19 cellular contexts compared by ENCODE assay signal in genomic region chr5:138873886-138874200, GRCh38. TPM values are rescaled to one million over a fixed set of nuclear protein-coding genes. Genes with fewer than 3 reads are reported as not detected.
DNase-seq lines count a peak whose midpoint lies in the region; ATAC-seq and TF ChIP-seq lines count a peak whose summit lies in the region.
"Had no signal": no experiment of that assay in that cellular context is flagged by ENCODE, and none has a peak within 500 bp of the region (broad histone marks: within the 10 kb centered on the region; RNA-seq: fewer than 3 reads in every experiment).

No MANE protein-coding gene starts in this region.

- H2AFZ ChIP-seq in ACC112 (ENCODE audit: low read length, unreplicated experiment) = no peak overlapping the region

- H3K36me3 Mint-ChIP-seq in chondrocyte (ENCODE audit: low read depth) (no peaks in the 10 kb centered on the region), neural crest cell (ENCODE audit: low read depth) (no peaks in the 10 kb centered on the region)

- peak overlapping the region; percentile 76 for H3K4me3 ChIP-seq in ACC112 (ENCODE audit: low read depth, low read length)
- no peak overlapping the region for H3K4me3 ChIP-seq in aorta (ENCODE audit: low read length in 2 of 2)
- H3K4me3 ChIP-seq in tibial nerve = no peak overlapping the region
- H3K4me3 ChIP-seq: left ventricle myocardium inferior, mucosa of descending colon had no signal

- no peaks in the 10 kb centered on the region for H3K27me3 ChIP-seq in ACC112 (ENCODE audit: insufficient read depth, low read length)
- no peaks in the 10 kb centered on the region for H3K27me3 ChIP-seq in aorta (ENCODE audit: control insufficient read depth in 1 of 2, insufficient read depth in 2 of 2, low read length in 1 of 2)
- H3K27me3 ChIP-seq in tibial nerve = no peaks in the 10 kb centered on the region
- H3K27me3 ChIP-seq: stomach had no signal

- DNase-seq in NCI-H82 (lab: John Stamatoyannopoulos, UW) (peak; percentile 71), chondrocyte (ENCODE audit: low spot score) (no peak), neural crest cell (ENCODE audit: low read depth, low spot score) (no peak), aorta (no peak), tibial nerve (ENCODE audit: low spot score in 2 of 2) (no peak)
- DNase-seq in activated T-cell treated with anti-CD3 and anti-CD28 coated beads, Interleukin-2, amount 50 U/mL, for 1 hour = no peak
- DNase-seq: activated CD4-positive, alpha-beta T cell treated with anti-CD3 and anti-CD28 coated beads, Interleukin-2, amount 50 U/mL, for 1 hour; activated effector memory CD4-positive, alpha-beta T cell treated with Interleukin-2 at 50 U/mL for 16 hours; Calu3; left ventricle myocardium inferior; mucosa of descending colon; NCI-H1694 treated with DMSO at 0.1 percent for 48 hours; NCI-H774; OCI-M1; stimulated activated CD4-positive, alpha-beta T cell treated with anti-CD3 and anti-CD28 coated beads, Interleukin-12 subunit alpha, Interleukin-12 subunit beta, amount 100 ng/mL, for 4 hours; stomach had no signal

- no peak for TF ChIP-seq POLR2A in tibial nerve (IDR thresholded peaks at IDR 0.05)

- 81 to 84% methylated on average over 9 of the region's 9 CpGs for WGBS in aorta, 2 donors
- 82 to 88% methylated on average over 9 of the region's 9 CpGs for WGBS in tibial nerve, 2 donors

- peaks cover 66% of the 10 kb centered on the region for H3K79me2 ChIP-seq in ACC112 (ENCODE audit: control insufficient read depth, insufficient read depth, low read length, unreplicated experiment)

- H3K36me3 ChIP-seq in ACC112 (ENCODE audit: insufficient read depth, low read length) (no peaks in the 10 kb centered on the region), aorta (ENCODE audit: control insufficient read depth in 1 of 2, insufficient read depth in 2 of 2, low read length in 1 of 2) (no peaks in the 10 kb centered on the region), tibial nerve (no peaks in the 10 kb centered on the region)
- H3K36me3 ChIP-seq: left ventricle myocardium inferior, stomach had no signal

- intact Hi-C loops in aorta (cut with DNase I) = no loop called here

- peaks cover 24% of the 10 kb centered on the region for H3K4me1 ChIP-seq in ACC112 (ENCODE audit: control insufficient read depth, insufficient read depth, low read length, unreplicated experiment)
- peaks cover 8% of the 10 kb centered on the region in 2 donors for H3K4me1 ChIP-seq in aorta (ENCODE audit: control insufficient read depth in 1 of 2, insufficient read depth in 2 of 2, low read length in 2 of 2)
- H3K4me1 ChIP-seq in tibial nerve = peaks cover 0 to 83% (median 25%) of the 10 kb centered on the region in 4 donors

- H3K27ac Mint-ChIP-seq in chondrocyte (ENCODE audit: unreplicated experiment) = peak overlapping the region; percentile 60
- peak overlapping the region; percentile 10 for H3K27ac Mint-ChIP-seq in neural crest cell (ENCODE audit: unreplicated experiment)

- peaks cover 81% of the 10 kb centered on the region for H3K4me1 Mint-ChIP-seq in chondrocyte (ENCODE audit: low read depth)
- H3K4me1 Mint-ChIP-seq in neural crest cell = peaks cover 72% of the 10 kb centered on the region
- H3K4me1 Mint-ChIP-seq: central memory CD8-positive, alpha-beta T cell had no signal

- ATAC-seq in HG03565 (IDR thresholded peaks at IDR 0.05; ENCODE audit: unreplicated experiment) (no peak), aorta (ENCODE audit: low FRiP score) (no peak)
- ATAC-seq: mucosa of descending colon had no signal

- H3K9me3 ChIP-seq in aorta (ENCODE audit: control insufficient read depth, low read length) (no peaks in the 10 kb centered on the region), tibial nerve (no peaks in the 10 kb centered on the region)
- H3K9me3 ChIP-seq: mucosa of descending colon, stomach had no signal

- H3K27ac ChIP-seq in ACC112 (ENCODE audit: low read depth, low read length) (no peak overlapping the region), aorta (ENCODE audit: low read depth in 1 of 2, low read length in 2 of 2) (no peak overlapping the region), tibial nerve (peak overlapping the region in 2 of 4 donors; percentile 45 to 54)
- H3K27ac ChIP-seq: left ventricle myocardium inferior had no signal

- TF ChIP-seq CTCF in chondrocyte (IDR thresholded peaks at IDR 0.05) (no peak), neural crest cell (conservative IDR thresholded peaks at IDR 0.05) (no peak), tibial nerve (IDR thresholded peaks at IDR 0.05) (no peak)

- H3K27me3 Mint-ChIP-seq in chondrocyte (ENCODE audit: low read depth) = no peaks in the 10 kb centered on the region
- no peaks in the 10 kb centered on the region for H3K27me3 Mint-ChIP-seq in neural crest cell (ENCODE audit: low read depth)
- H3K27me3 Mint-ChIP-seq: central memory CD8-positive, alpha-beta T cell had no signal

- H3K4me3 Mint-ChIP-seq in chondrocyte (ENCODE audit: unreplicated experiment) = no peak overlapping the region
- peak overlapping the region; percentile 81 for H3K4me3 Mint-ChIP-seq in neural crest cell
- H3K4me3 Mint-ChIP-seq: central memory CD8-positive, alpha-beta T cell had no signal

- H3K9me3 Mint-ChIP-seq in chondrocyte (ENCODE audit: low read depth) (no peaks in the 10 kb centered on the region), neural crest cell (no peaks in the 10 kb centered on the region)
- H3K9me3 Mint-ChIP-seq: central memory CD8-positive, alpha-beta T cell had no signal

- no peak for TF ChIP-seq EP300 in tibial nerve (IDR thresholded peaks at IDR 0.05)

RNA-seq across cellular contexts. Expression of gene LRRTM2, which starts 1.3 kb away (rescaled TPM):
- total RNA-seq in chondrocyte (0.19 TPM in 1 of 3 replicates, not detected in the others), neural crest cell (0.84 and 1.3 TPM in 2 replicates), aorta (under 1 TPM; 0.24 to 0.36 TPM), tibial nerve (1 to 10 TPM in 2 of 4 donors, under 1 TPM in 2; 0.20 to 3.7 (median 0.81) TPM)
- polyA plus RNA-seq in aorta = under 1 TPM in 1 of 2 donors, not detected in 1; 0.31 TPM
- total RNA-seq: Calu3, left ventricle myocardium inferior had no signal
